Comparison of ENCODE assay signal across 27 cellular contexts in genomic region chr4:170093978-170094377, GRCh38. TPM values are rescaled to one million over a fixed set of nuclear protein-coding genes. Genes with fewer than 3 reads are reported as not detected.
"Had no signal": no experiment of that assay in that cellular context is flagged by ENCODE, and none has a peak within 500 bp of the region (broad histone marks: within the 10 kb centered on the region; RNA-seq: fewer than 3 reads in every experiment).

No MANE protein-coding gene starts in this region.

- ATAC-seq: activated T-cell treated with anti-CD3 and anti-CD28 coated beads, Interleukin-2, amount 50 U/mL, for 72 hours; foreskin keratinocyte; left colon; natural killer cell; stimulated activated effector memory CD8-positive, alpha-beta T cell treated with anti-CD3 and anti-CD28 coated beads, Interleukin-12 subunit alpha, Interleukin-12 subunit beta, amount 100 ng/mL, for 72 hours had no signal

- H3K27ac Mint-ChIP-seq: activated B cell treated with CpG ODN at 0.5 μM for 24 hours; activated naive CD8-positive, alpha-beta T cell; activated T-cell treated with anti-CD3 and anti-CD28 coated beads, Interleukin-2, amount 50 U/mL, for 72 hours; memory B cell; natural killer cell; stimulated activated effector memory CD8-positive, alpha-beta T cell treated with anti-CD3 and anti-CD28 coated beads, Interleukin-12 subunit alpha, Interleukin-12 subunit beta, amount 100 ng/mL, for 72 hours; stimulated activated naive CD8-positive, alpha-beta T cell treated with anti-CD3 and anti-CD28 coated beads, Interleukin-15, Interleukin-2, amounts not matched to agents 100 ng/mL and 50 ng/mL, for 24 hours; type B pancreatic cell had no signal

- H3K4me1 ChIP-seq: foreskin keratinocyte, uterus had no signal

- DNase-seq: activated B cell treated with CpG ODN at 0.5 μM for 24 hours; activated CD4-positive, alpha-beta T cell treated with anti-CD3 and anti-CD28 coated beads, Interleukin-2, amount 50 U/mL, for 4 hours; activated effector memory CD4-positive, alpha-beta T cell treated with Interleukin-2 at 50 U/mL for 16 hours; activated naive CD4-positive, alpha-beta T cell treated with Interleukin-2 at 50 U/mL for 16 hours; activated T-cell treated with anti-CD3 and anti-CD28 coated beads for 4 hours; activated T-cell treated with anti-CD3 and anti-CD28 coated beads, Interleukin-2, amount 50 U/mL, for 72 hours; anterior cingulate cortex; dermis blood vessel endothelial cell; effector CD4-positive, alpha-beta T cell; foreskin keratinocyte; kidney; left colon; natural killer cell; sigmoid colon; small intestine; stimulated activated CD4-positive, alpha-beta T cell treated with anti-CD3 and anti-CD28 coated beads, Interleukin-4, amount 100 ng/mL, for 24 hours; T-helper 2 cell; uterus had no signal

- H3K36me3 Mint-ChIP-seq: activated naive CD8-positive, alpha-beta T cell; memory B cell; natural killer cell; stimulated activated effector memory CD8-positive, alpha-beta T cell treated with anti-CD3 and anti-CD28 coated beads, Interleukin-12 subunit alpha, Interleukin-12 subunit beta, amount 100 ng/mL, for 72 hours; type B pancreatic cell had no signal

- H3K36me3 ChIP-seq: esophagus muscularis mucosa, sigmoid colon, thoracic aorta, uterus had no signal

- H3K27me3 ChIP-seq: foreskin keratinocyte, sigmoid colon, uterus had no signal

- H3K4me3 Mint-ChIP-seq: activated B cell treated with CpG ODN at 0.5 μM for 24 hours; activated naive CD8-positive, alpha-beta T cell; activated T-cell treated with anti-CD3 and anti-CD28 coated beads, Interleukin-2, amount 50 U/mL, for 72 hours; memory B cell; natural killer cell; stimulated activated effector memory CD8-positive, alpha-beta T cell treated with anti-CD3 and anti-CD28 coated beads, Interleukin-12 subunit alpha, Interleukin-12 subunit beta, amount 100 ng/mL, for 72 hours; stimulated activated naive CD8-positive, alpha-beta T cell treated with anti-CD3 and anti-CD28 coated beads, Interleukin-15, Interleukin-2, amounts not matched to agents 100 ng/mL and 50 ng/mL, for 24 hours; type B pancreatic cell had no signal

- H3K27me3 Mint-ChIP-seq: type B pancreatic cell had no signal

- H3K9me3 ChIP-seq: esophagus muscularis mucosa, sigmoid colon, thoracic aorta, uterus had no signal

- H3K27ac ChIP-seq: esophagus muscularis mucosa, foreskin keratinocyte, sigmoid colon, thoracic aorta, uterus had no signal

- H3K9me3 Mint-ChIP-seq: activated T-cell treated with anti-CD3 and anti-CD28 coated beads, Interleukin-2, amount 50 U/mL, for 72 hours; memory B cell; stimulated activated effector memory CD8-positive, alpha-beta T cell treated with anti-CD3 and anti-CD28 coated beads, Interleukin-12 subunit alpha, Interleukin-12 subunit beta, amount 100 ng/mL, for 72 hours; stimulated activated naive CD8-positive, alpha-beta T cell treated with anti-CD3 and anti-CD28 coated beads, Interleukin-15, Interleukin-2, amounts not matched to agents 100 ng/mL and 50 ng/mL, for 24 hours; type B pancreatic cell had no signal

- FAIRE-seq: colon, kidney, small intestine had no signal

- H3K4me3 ChIP-seq: esophagus muscularis mucosa, sigmoid colon, thoracic aorta, uterus had no signal

- H3K4me1 Mint-ChIP-seq: stimulated activated effector memory CD8-positive, alpha-beta T cell treated with anti-CD3 and anti-CD28 coated beads, Interleukin-12 subunit alpha, Interleukin-12 subunit beta, amount 100 ng/mL, for 72 hours had no signal

RNA-seq across cellular contexts. Expression of gene AADAT, which starts 4.2 kb away (rescaled TPM):
- total RNA-seq: activated B cell treated with CpG ODN at 0.5 μM for 24 hours, mononuclear cell, natural killer cell had no signal
